1 cellular context compared by ENCODE assay signal in the genomic region with DNA sequence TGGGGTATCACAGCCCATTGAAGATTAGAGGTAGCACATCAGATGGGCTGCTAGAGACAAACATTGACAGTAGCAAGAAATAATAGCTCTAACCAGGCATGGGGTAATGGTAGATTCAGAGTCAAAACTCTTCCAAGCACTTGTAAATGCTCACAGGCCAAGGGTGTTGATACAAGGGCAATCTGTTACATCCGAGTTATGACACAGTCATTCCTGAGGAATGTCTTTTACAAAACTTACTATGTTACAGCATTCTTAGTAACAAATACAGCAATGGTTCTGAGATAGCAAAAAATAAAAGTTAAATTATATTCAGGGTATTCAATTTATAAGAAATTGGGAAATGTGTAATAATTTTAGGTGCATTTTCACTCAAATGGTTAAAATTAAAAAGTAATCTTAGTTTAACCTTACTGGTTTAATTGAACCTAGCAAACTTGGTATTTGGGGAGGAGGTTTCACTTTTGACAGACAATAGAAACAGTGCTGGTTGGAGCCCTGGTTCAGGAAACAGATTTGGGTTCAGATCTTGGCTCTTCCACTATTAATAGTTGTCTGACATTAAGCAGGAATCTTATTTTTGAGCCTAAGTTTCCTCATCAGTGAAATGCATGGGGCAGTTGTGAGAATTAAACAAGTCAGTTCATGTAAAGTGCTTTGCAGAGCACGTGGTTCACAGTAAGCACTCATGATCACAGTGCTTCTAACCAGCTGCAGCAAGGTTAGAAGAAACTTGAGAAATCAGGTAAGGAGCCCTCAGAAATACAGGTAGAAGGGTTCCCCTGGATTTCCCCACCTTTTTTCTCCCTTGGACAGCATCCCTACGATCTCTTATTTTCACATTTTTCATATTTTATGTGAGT.
TF ChIP-seq lines count a peak whose summit lies in the region.

No MANE protein-coding gene starts in this region.

TF ChIP-seq in GM23338, 12 proteins besides CTCF, POLR2A, EP300 and RAD21 (continued from another document):
- TF ChIP-seq ZNF114 (CRISPR knock-in tag; IDR thresholded peaks at IDR 0.05) (no peak), STAT1 (IDR thresholded peaks at IDR 0.05; ENCODE audit: unreplicated experiment) (no peak)
